ENCODE assay signal across 15 cellular contexts in the genomic region with DNA sequence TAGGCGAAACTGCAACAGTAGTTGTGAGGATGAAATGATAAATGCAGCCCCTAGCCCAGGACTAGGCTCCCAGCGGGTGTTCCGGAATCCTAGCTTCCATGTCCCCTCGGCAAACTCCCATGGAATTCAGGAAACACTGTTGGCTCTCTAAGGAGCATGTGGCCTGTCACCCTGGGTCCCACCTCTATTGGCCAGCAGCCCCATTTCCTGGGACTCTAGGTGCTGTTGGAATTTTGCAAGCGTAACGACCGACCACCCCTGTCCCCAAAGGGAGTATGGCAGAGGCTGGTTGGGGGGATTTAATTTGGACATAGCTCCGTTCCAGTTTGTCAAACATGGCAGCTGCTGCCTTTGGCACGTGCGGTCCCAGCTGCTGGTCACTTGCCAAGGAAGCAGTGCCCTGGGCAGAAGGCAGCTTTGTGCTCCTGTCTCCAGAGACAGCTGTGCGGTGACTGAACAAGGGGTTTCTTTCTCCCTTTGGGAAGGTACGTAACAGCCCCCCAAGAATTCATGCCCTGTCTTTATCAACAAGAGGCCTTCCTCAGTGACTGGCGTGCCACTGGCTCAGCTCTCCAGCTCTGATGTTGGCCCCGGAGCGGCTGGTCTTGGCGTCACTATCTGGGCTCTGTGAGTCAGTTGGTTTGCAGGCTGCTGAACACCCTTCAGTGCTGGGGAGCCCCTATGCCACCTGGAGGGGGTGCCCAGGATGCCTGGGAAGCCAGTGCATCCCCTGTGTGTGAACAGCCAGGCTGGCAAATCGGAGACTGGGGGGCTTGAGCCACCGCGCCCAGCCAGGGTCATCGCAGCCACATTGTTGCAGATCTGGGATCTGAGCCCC.
DNase-seq lines count a peak whose midpoint lies in the region; ATAC-seq lines count a peak whose summit lies in the region.
"Had no signal": no experiment of that assay in that cellular context is flagged by ENCODE, and none has a peak within 500 bp of the region (broad histone marks: within the 10 kb centered on the region; RNA-seq: fewer than 3 reads in every experiment).

No MANE protein-coding gene starts in this region.

- no peaks in the 10 kb centered on the region for H3K36me3 Mint-ChIP-seq in activated naive CD4-positive, alpha-beta T cell treated with anti-CD3 and anti-CD28 coated beads, Interleukin-2, amount 10 ng/mL, durations not matched to agents 7 days and 5 days
- H3K36me3 Mint-ChIP-seq in activated naive CD4-positive, alpha-beta T cell treated with anti-CD3 and anti-CD28 coated beads for 36 hours (ENCODE audit: low read depth) = no peaks in the 10 kb centered on the region

- DNase-seq in activated naive CD4-positive, alpha-beta T cell treated with anti-CD3 and anti-CD28 coated beads, Interleukin-2, amount 10 ng/mL, durations not matched to agents 7 days and 5 days = no peak
- DNase-seq in activated naive CD4-positive, alpha-beta T cell treated with anti-CD3 and anti-CD28 coated beads for 36 hours = no peak
- DNase-seq in NCI-H1694 treated with DMSO at 0.1 percent for 48 hours (lab: John Stamatoyannopoulos, UW) (peak; percentile 43), hypothalamus (lab: John Stamatoyannopoulos, UW) (peak in 26 of 51 donors; percentile 13 to 74 (median 46)), superior temporal gyrus (ENCODE audit: extremely low spot score) (peak; percentile 26), SW 1271 (lab: John Stamatoyannopoulos, UW) (no peak)
- DNase-seq: activated CD4-positive, alpha-beta T cell treated with anti-CD3 and anti-CD28 coated beads, Interleukin-2, amount 50 U/mL, for 48 hours; AML-193; HFFc6; kidney had no signal

- CTCF ChIA-PET in activated naive CD4-positive, alpha-beta T cell treated with anti-CD3 and anti-CD28 coated beads, Interleukin-2, amount 10 ng/mL, durations not matched to agents 7 days and 5 days (lab: Charles Lee) = no interaction called here
- CTCF ChIA-PET in activated naive CD4-positive, alpha-beta T cell treated with anti-CD3 and anti-CD28 coated beads for 36 hours (lab: Charles Lee) = no interaction called here

- ATAC-seq in HG03025 (IDR thresholded peaks at IDR 0.05; ENCODE audit: low FRiP score, unreplicated experiment) = no peak
- ATAC-seq in GM21367 (IDR thresholded peaks at IDR 0.05; ENCODE audit: unreplicated experiment) = no peak
- ATAC-seq: esophagus mucosa had no signal

- H3K4me3 Mint-ChIP-seq in activated naive CD4-positive, alpha-beta T cell treated with anti-CD3 and anti-CD28 coated beads, Interleukin-2, amount 10 ng/mL, durations not matched to agents 7 days and 5 days = no peak overlapping the region
- no peak overlapping the region for H3K4me3 Mint-ChIP-seq in activated naive CD4-positive, alpha-beta T cell treated with anti-CD3 and anti-CD28 coated beads for 36 hours
- H3K4me3 Mint-ChIP-seq: dendritic cell treated with granulocyte-macrophage colony-stimulating factor and Interleukin-4, amounts not matched to agents 40 ng/mL and 50 ng/mL, for 4 days; HFFc6 had no signal

- peaks cover 48% of the 10 kb centered on the region for H3K27me3 Mint-ChIP-seq in activated naive CD4-positive, alpha-beta T cell treated with anti-CD3 and anti-CD28 coated beads, Interleukin-2, amount 10 ng/mL, durations not matched to agents 7 days and 5 days
- no peaks in the 10 kb centered on the region for H3K27me3 Mint-ChIP-seq in activated naive CD4-positive, alpha-beta T cell treated with anti-CD3 and anti-CD28 coated beads for 36 hours (ENCODE audit: low read depth)

- peaks cover 6% of the 10 kb centered on the region for H3K9me3 Mint-ChIP-seq in activated naive CD4-positive, alpha-beta T cell treated with anti-CD3 and anti-CD28 coated beads, Interleukin-2, amount 10 ng/mL, durations not matched to agents 7 days and 5 days
- no peaks in the 10 kb centered on the region for H3K9me3 Mint-ChIP-seq in activated naive CD4-positive, alpha-beta T cell treated with anti-CD3 and anti-CD28 coated beads for 36 hours
- H3K9me3 Mint-ChIP-seq: HFFc6 had no signal

- H3K27ac Mint-ChIP-seq in activated naive CD4-positive, alpha-beta T cell treated with anti-CD3 and anti-CD28 coated beads, Interleukin-2, amount 10 ng/mL, durations not matched to agents 7 days and 5 days = peak overlapping the region; percentile 1
- H3K27ac Mint-ChIP-seq in activated naive CD4-positive, alpha-beta T cell treated with anti-CD3 and anti-CD28 coated beads for 36 hours = no peak overlapping the region
- H3K27ac Mint-ChIP-seq: dendritic cell treated with granulocyte-macrophage colony-stimulating factor and Interleukin-4, amounts not matched to agents 40 ng/mL and 50 ng/mL, for 4 days; HFFc6; progenitor cell of endocrine pancreas had no signal

- H3K4me1 Mint-ChIP-seq in activated naive CD4-positive, alpha-beta T cell treated with anti-CD3 and anti-CD28 coated beads, Interleukin-2, amount 10 ng/mL, durations not matched to agents 7 days and 5 days = peaks cover 6% of the 10 kb centered on the region
- peaks cover 2% of the 10 kb centered on the region for H3K4me1 Mint-ChIP-seq in activated naive CD4-positive, alpha-beta T cell treated with anti-CD3 and anti-CD28 coated beads for 36 hours (ENCODE audit: low read depth)

- intact Hi-C loops in activated naive CD4-positive, alpha-beta T cell treated with anti-CD3 and anti-CD28 coated beads for 36 hours (cut with micrococcal nuclease) = no loop called here

Comparison
In these comparisons a context has a peak if more than half of its experiments do, and no peak if none do; other contexts are left out.
1. DNase-seq: peak in NCI-H1694 treated with DMSO at 0.1 percent for 48 hours (single experiment), hypothalamus (26 of 51) and superior temporal gyrus (single experiment); none in activated naive CD4-positive, alpha-beta T cell treated with anti-CD3 and anti-CD28 coated beads, Interleukin-2, amount 10 ng/mL, durations not matched to agents 7 days and 5 days (single experiment), activated naive CD4-positive, alpha-beta T cell treated with anti-CD3 and anti-CD28 coated beads for 36 hours (single experiment) and SW 1271 (0 of 2).